Comparison of ENCODE assay signal across 25 cellular contexts in the genomic region with DNA sequence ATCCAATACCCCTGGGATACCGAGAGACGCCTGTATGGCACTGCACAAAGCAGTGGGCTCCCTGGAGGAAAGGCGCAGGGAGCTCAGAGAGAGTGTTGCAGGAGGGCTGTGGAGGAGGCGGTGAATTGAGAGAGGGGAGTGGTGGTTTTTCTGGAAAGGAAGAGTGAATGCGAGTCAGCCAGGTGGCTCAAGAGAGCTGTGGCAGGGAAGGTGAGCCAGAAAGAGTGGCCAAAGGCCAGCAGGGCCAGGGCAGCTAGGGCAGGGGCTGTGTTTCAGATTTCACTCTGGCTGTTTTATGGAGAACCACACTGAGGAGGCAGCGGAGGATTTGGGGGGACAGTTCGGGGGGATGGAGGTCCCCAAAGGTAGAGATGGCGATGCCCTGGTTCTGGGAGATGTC. TPM values are rescaled to one million over a fixed set of nuclear protein-coding genes. Genes with fewer than 3 reads are reported as not detected.
A peak's percentile ranks its signal among the peaks of the same experiment; 100 is the strongest.
DNase-seq lines count a peak whose midpoint lies in the region; ATAC-seq and TF ChIP-seq lines count a peak whose summit lies in the region.
"Had no signal": no experiment of that assay in that cellular context is flagged by ENCODE, and none has a peak within 500 bp of the region (broad histone marks: within the 10 kb centered on the region; RNA-seq: fewer than 3 reads in every experiment).

No MANE protein-coding gene starts in this region.

- H2BK12ac ChIP-seq in H9 (ENCODE audit: insufficient read length, low read depth, low read length): no peak overlapping the region

- no peak for DNase-seq in H9
- no peak for DNase-seq in left lobe of liver (ENCODE audit: low spot score)
- DNase-seq in NCI-H187 treated with DMSO at 0.1 percent for 48 hours (lab: John Stamatoyannopoulos, UW): no peak
- DNase-seq: activated CD4-positive, alpha-beta T cell treated with anti-CD3 and anti-CD28 coated beads, Interleukin-2, amount 10 ng/mL, durations not matched to agents 7 days and 5 days; activated gamma-delta T cell; activated naive CD8-positive, alpha-beta T cell treated with anti-CD3 and anti-CD28 coated beads, Interleukin-2, amount 50 U/mL, for 24 hours; activated T-cell treated with anti-CD3 and anti-CD28 coated beads, Interleukin-2, amount 50 U/mL, for 24 hours; brain microvascular endothelial cell; Caco-2; DND-41; effector memory CD8-positive, alpha-beta T cell; heart right ventricle; Kasumi-1; NCI-H1436 treated with DMSO at 0.1 percent for 48 hours; NCI-H526; T1000 had no signal

- no peak overlapping the region for H4K8ac ChIP-seq in H9 (replicated peaks; ENCODE audit: insufficient read length, low read depth, low read length)

- no peaks in the 10 kb centered on the region; a peak in 1 of 7 replicates for H3K36me3 Mint-ChIP-seq in H9 (ENCODE audit: insufficient read depth in 1 of 3, low read depth in 3 of 3)

- H2BK120ac ChIP-seq in H9 (ENCODE audit: low read depth, low read length, poor library complexity, severe bottlenecking): no peak overlapping the region

- WGBS in H9 (ENCODE audit: extremely low coverage, insufficient read length, low lambda C conversion rate): no CpG with 5 or more reads among the region's 8 CpGs

- H3K36me3 ChIP-seq in skeletal muscle satellite cell (ENCODE audit: insufficient read depth, low read length): no peaks in the 10 kb centered on the region
- H3K36me3 ChIP-seq: brain microvascular endothelial cell, heart right ventricle, neutrophil had no signal

- H3K79me1 ChIP-seq in H9 (ENCODE audit: insufficient read depth, low read depth, low read length, poor library complexity, severe bottlenecking): no peaks in the 10 kb centered on the region

- H2AFZ ChIP-seq in H9 (ENCODE audit: low read length): no peak overlapping the region
- H2AFZ ChIP-seq: GM23248 had no signal

- no peak overlapping the region for H3K27ac ChIP-seq in H9 (ENCODE audit: insufficient read length, low read depth, low read length)
- peak overlapping the region; percentile 94 for H3K27ac ChIP-seq in angular gyrus (ENCODE audit: low read depth, low read length)
- H3K27ac ChIP-seq: brain microvascular endothelial cell, coronary artery, GM23248, heart right ventricle, neutrophil had no signal

- TF ChIP-seq CTCF in H9 (conservative IDR thresholded peaks at IDR 0.05): no peak

- H3K56ac ChIP-seq in H9 (ENCODE audit: insufficient read length, low read depth, low read length): no peak overlapping the region

- H4K20me1 ChIP-seq in H9 (ENCODE audit: control insufficient read depth, insufficient read depth, insufficient read length): no peaks in the 10 kb centered on the region

- H3K79me2 ChIP-seq in H9 (ENCODE audit: insufficient read depth, low read length): no peaks in the 10 kb centered on the region

- H2AK5ac ChIP-seq in H9 (ENCODE audit: insufficient read length, low read length): no peak overlapping the region

- H3K9me3 Mint-ChIP-seq in H9: no peaks in the 10 kb centered on the region; a peak in 1 of 5 replicates
- H3K9me3 Mint-ChIP-seq: activated CD4-positive, alpha-beta T cell treated with anti-CD3 and anti-CD28 coated beads, Interleukin-2, amount 10 ng/mL, durations not matched to agents 7 days and 5 days; activated naive CD8-positive, alpha-beta T cell treated with anti-CD3 and anti-CD28 coated beads, Interleukin-2, amount 50 U/mL, for 24 hours; activated T-cell treated with anti-CD3 and anti-CD28 coated beads, Interleukin-2, amount 50 U/mL, for 24 hours; effector memory CD8-positive, alpha-beta T cell had no signal

- no peak overlapping the region for H3K4ac ChIP-seq in H9 (ENCODE audit: low read depth, low read length)

- H4K91ac ChIP-seq in H9 (ENCODE audit: insufficient read length, low read depth, low read length): no peak overlapping the region

- no peaks in the 10 kb centered on the region for H3K4me1 ChIP-seq in H9 (ENCODE audit: insufficient read depth, low read length)
- peaks cover 23% of the 10 kb centered on the region for H3K4me1 ChIP-seq in skeletal muscle satellite cell (ENCODE audit: control insufficient read depth, insufficient read depth, low read length)

- H3K23ac ChIP-seq in H9 (ENCODE audit: insufficient read length, low read depth, low read length): no peak overlapping the region

- no peaks in the 10 kb centered on the region for H3K9me3 ChIP-seq in H9 (ENCODE audit: control insufficient read depth, low read depth, low read length)
- H3K9me3 ChIP-seq in skeletal muscle satellite cell (replicated peaks; ENCODE audit: low read length): no peaks in the 10 kb centered on the region
- H3K9me3 ChIP-seq: Caco-2, heart right ventricle, neutrophil, psoas muscle had no signal

- no peak overlapping the region for H3K4me3 ChIP-seq in skeletal muscle satellite cell (ENCODE audit: low read length)
- H3K4me3 ChIP-seq: coronary artery, GM23248, heart right ventricle, psoas muscle had no signal

- no peak overlapping the region for H2BK15ac ChIP-seq in H9 (ENCODE audit: low read depth, low read length)

- H3K27me3 ChIP-seq in H9 (ENCODE audit: insufficient read depth, low read length): no peaks in the 10 kb centered on the region
- peaks cover 33% of the 10 kb centered on the region for H3K27me3 ChIP-seq in skeletal muscle satellite cell (ENCODE audit: control insufficient read depth, insufficient read depth, low read length)
- H3K27me3 ChIP-seq: brain microvascular endothelial cell, heart right ventricle had no signal

- no peak overlapping the region for H2BK5ac ChIP-seq in H9 (ENCODE audit: insufficient read length, low read length)

- H3K23me2 ChIP-seq in H9 (ENCODE audit: insufficient read length, low read depth, low read length, poor library complexity, severe bottlenecking): peaks cover 3% of the 10 kb centered on the region

- no peak overlapping the region for H3K9ac ChIP-seq in H9 (ENCODE audit: extremely low read depth, insufficient read length, low read length)
- no peak overlapping the region for H3K9ac ChIP-seq in skeletal muscle satellite cell (ENCODE audit: low read depth, low read length)
- H3K9ac ChIP-seq: GM23248 had no signal

- H3K14ac ChIP-seq in H9 (ENCODE audit: insufficient read depth, low read length): no peak overlapping the region

- H3K27me3 Mint-ChIP-seq in H9 (ENCODE audit: low read depth): no peaks in the 10 kb centered on the region; the same call in 1 of the 2 replicates

- no peak overlapping the region for H3K4me3 Mint-ChIP-seq in H9
- H3K4me3 Mint-ChIP-seq: activated CD4-positive, alpha-beta T cell treated with anti-CD3 and anti-CD28 coated beads, Interleukin-2, amount 10 ng/mL, durations not matched to agents 7 days and 5 days; activated naive CD8-positive, alpha-beta T cell treated with anti-CD3 and anti-CD28 coated beads, Interleukin-2, amount 50 U/mL, for 24 hours; activated T-cell treated with anti-CD3 and anti-CD28 coated beads, Interleukin-2, amount 50 U/mL, for 24 hours; effector memory CD8-positive, alpha-beta T cell had no signal

- no peak overlapping the region for H3K4me2 ChIP-seq in H9 (ENCODE audit: insufficient read depth, insufficient read length, low read length)
- H3K4me2 ChIP-seq in skeletal muscle satellite cell (ENCODE audit: low read length): peak overlapping the region; percentile 45

- peak overlapping the region in 2 of 3 experiments; percentile 35 to 37; a peak in 2 of 7 replicates for H3K27ac Mint-ChIP-seq in H9
- H3K27ac Mint-ChIP-seq: activated CD4-positive, alpha-beta T cell treated with anti-CD3 and anti-CD28 coated beads, Interleukin-2, amount 10 ng/mL, durations not matched to agents 7 days and 5 days; activated naive CD8-positive, alpha-beta T cell treated with anti-CD3 and anti-CD28 coated beads, Interleukin-2, amount 50 U/mL, for 24 hours; activated T-cell treated with anti-CD3 and anti-CD28 coated beads, Interleukin-2, amount 50 U/mL, for 24 hours; effector memory CD8-positive, alpha-beta T cell had no signal

- no peak overlapping the region for H3T11ph ChIP-seq in H9 (ENCODE audit: low read length)

- H3K4me1 Mint-ChIP-seq in H9: peaks cover 28 to 48% of the 10 kb centered on the region in 2 experiments

- no peak overlapping the region for H4K5ac ChIP-seq in H9 (ENCODE audit: insufficient read length, low read depth, low read length)

- ATAC-seq in left lobe of liver (peak; percentile 69), GM21526 (IDR thresholded peaks at IDR 0.05; ENCODE audit: low FRiP score, unreplicated experiment) (no peak), HG03460 (IDR thresholded peaks at IDR 0.05; ENCODE audit: unreplicated experiment) (no peak), GM21390 (IDR thresholded peaks at IDR 0.05; ENCODE audit: unreplicated experiment) (no peak)
- ATAC-seq: activated naive CD8-positive, alpha-beta T cell treated with anti-CD3 and anti-CD28 coated beads, Interleukin-2, amount 50 U/mL, for 24 hours; effector memory CD8-positive, alpha-beta T cell had no signal

- H3K18ac ChIP-seq in H9 (ENCODE audit: insufficient read length, low read depth, low read length): no peak overlapping the region

- no peak overlapping the region for H2BK20ac ChIP-seq in H9 (ENCODE audit: low read depth, low read length, poor library complexity, severe bottlenecking)

RNA-seq across cellular contexts. Expression of gene DAB2IP, which starts 13.0 kb away (rescaled TPM):
- total RNA-seq in H9 (2021) (22.0 and 22.6 TPM in 2 replicates), left lobe of liver (27.3 TPM)
- 1.5 and 2.0 TPM in 2 replicates for total RNA-seq in skeletal muscle satellite cell (2012; rRNA removed)
- total RNA-seq: activated CD4-positive, alpha-beta T cell treated with anti-CD3 and anti-CD28 coated beads, Interleukin-2, amount 10 ng/mL, durations not matched to agents 7 days and 5 days had no signal
